Comparison of ENCODE assay signal across 20 cellular contexts in genomic region chr7:25859412-25859704, GRCh38.
DNase-seq lines count a peak whose midpoint lies in the region; ATAC-seq, FAIRE-seq and TF ChIP-seq lines count a peak whose summit lies in the region.
"Had no signal": no experiment of that assay in that cellular context is flagged by ENCODE, and none has a peak within 500 bp of the region (broad histone marks: within the 10 kb centered on the region; RNA-seq: fewer than 3 reads in every experiment).

No MANE protein-coding gene starts in this region.

- BruUV-seq in HepG2 (replicated peaks; lab: Mats Ljungman, UMichigan): no TSS peak

- no peaks in the 10 kb centered on the region for H3K79me2 ChIP-seq in HepG2 (ENCODE audit: insufficient read depth, low read length)

- no peaks in the 10 kb centered on the region for H3K9me3 Mint-ChIP-seq in T-helper 2 cell treated with Interferon-gamma antibody and Interleukin-4, amounts not matched to agents 5 μg/mL and 100 μg/mL, for 36 hours
- peaks cover 17% of the 10 kb centered on the region for H3K9me3 Mint-ChIP-seq in activated naive CD8-positive, alpha-beta T cell treated with anti-CD3 and anti-CD28 coated beads for 36 hours
- no peaks in the 10 kb centered on the region for H3K9me3 Mint-ChIP-seq in neural crest cell
- H3K9me3 Mint-ChIP-seq: endodermal cell had no signal

- H3K36me3 Mint-ChIP-seq in T-helper 2 cell treated with Interferon-gamma antibody and Interleukin-4, amounts not matched to agents 5 μg/mL and 100 μg/mL, for 36 hours (ENCODE audit: low read depth): peaks cover 7% of the 10 kb centered on the region
- peaks cover 13% of the 10 kb centered on the region for H3K36me3 Mint-ChIP-seq in activated naive CD8-positive, alpha-beta T cell treated with anti-CD3 and anti-CD28 coated beads for 36 hours
- peaks cover 2% of the 10 kb centered on the region for H3K36me3 Mint-ChIP-seq in neural crest cell (ENCODE audit: low read depth)

- no peak overlapping the region for H2AFZ ChIP-seq in HepG2 (ENCODE audit: low read length)

- no peaks in the 10 kb centered on the region for H4K20me1 ChIP-seq in HepG2 (ENCODE audit: insufficient read depth, low read length)

- TF ChIP-seq CTCF in neural crest cell (conservative IDR thresholded peaks at IDR 0.05) (no peak), HepG2 (CRISPR knock-in tag; IDR thresholded peaks at IDR 0.05) (no peak)

- peaks cover 41% of the 10 kb centered on the region for H3K4me1 Mint-ChIP-seq in T-helper 2 cell treated with Interferon-gamma antibody and Interleukin-4, amounts not matched to agents 5 μg/mL and 100 μg/mL, for 36 hours (ENCODE audit: low read depth)
- H3K4me1 Mint-ChIP-seq in activated naive CD8-positive, alpha-beta T cell treated with anti-CD3 and anti-CD28 coated beads for 36 hours: peaks cover 24% of the 10 kb centered on the region
- H3K4me1 Mint-ChIP-seq in neural crest cell: peaks cover 20% of the 10 kb centered on the region

- H3K4me1 ChIP-seq in HUES64 (ENCODE audit: insufficient read depth, low read length) (peaks cover 47% of the 10 kb centered on the region), HepG2 (ENCODE audit: insufficient read depth, low read length) (peaks cover 22% of the 10 kb centered on the region)
- H3K4me1 ChIP-seq: ascending aorta, BLaER1 had no signal

- TF ChIP-seq RAD21 in HepG2 (CRISPR knock-in tag; IDR thresholded peaks at IDR 0.05): no peak

- H3K4me3 ChIP-seq in HUES64 (ENCODE audit: low read length): peak overlapping the region; percentile 20; the same call in 1 of the 2 replicates
- H3K4me3 ChIP-seq in HepG2 (replicated peaks in 1 of 3; ENCODE audit: insufficient read depth in 1 of 3, low read depth in 2 of 3, low read length in 3 of 3): no peak overlapping the region
- H3K4me3 ChIP-seq: ascending aorta, BLaER1, heart right ventricle had no signal

- no peak for ATAC-seq in HepG2
- ATAC-seq: heart right ventricle; SK-N-SH treated with all-trans-retinoic acid at 6 μM for 48 hours; stimulated activated effector memory CD8-positive, alpha-beta T cell treated with anti-CD3 and anti-CD28 coated beads, Interleukin-12 subunit alpha, Interleukin-12 subunit beta, amount 100 ng/mL, for 72 hours had no signal

- no peak for FAIRE-seq in HepG2 (lab: Jason Lieb, UNC)
- FAIRE-seq: A204.1, keratinocyte had no signal

- H3K4me2 ChIP-seq in HepG2 (ENCODE audit: low read depth, low read length): no peak overlapping the region
- H3K4me2 ChIP-seq: BLaER1 had no signal

- H3K27me3 ChIP-seq in HUES64 (ENCODE audit: insufficient read depth, low read length): peaks cover 75% of the 10 kb centered on the region
- H3K27me3 ChIP-seq in HepG2 (ENCODE audit: control insufficient read depth in 1 of 2, insufficient read depth in 2 of 2, low read length in 2 of 2): peaks cover 3 to 74% of the 10 kb centered on the region in 2 experiments

- intact Hi-C loops in HepG2 (cut with micrococcal nuclease; ENCODE audit: unreplicated experiment): no loop called here

- CTCF ChIA-PET in HepG2 (lab: Yijun Ruan, JAX; ENCODE audit: low intra/inter-chr PET ratio, low total read pairs): no interaction called here

- POLR2A ChIA-PET in HepG2 (lab: Yijun Ruan, JAX): no interaction called here

- 68% methylated on average over 10 of the region's 11 CpGs for WGBS in HUES64
- WGBS in HepG2 (ENCODE audit: low lambda C conversion rate): 75% methylated on average over 11 of the region's 11 CpGs

- TF ChIP-seq EP300 in HepG2 (IDR thresholded peaks at IDR 0.05; ENCODE audit: low read depth in 2 of 2, low read length in 2 of 2): no peak
- no peak for TF ChIP-seq EP300 in HepG2 (CRISPR knock-in tag; IDR thresholded peaks at IDR 0.05; ENCODE audit: borderline replicate concordance)

- H3K9ac ChIP-seq in HUES64 (ENCODE audit: low read depth, low read length) (no peak overlapping the region), HepG2 (ENCODE audit: insufficient read depth, low read depth, low read length) (no peak overlapping the region)
- H3K9ac ChIP-seq: BLaER1 had no signal

- H3K27ac ChIP-seq in HUES64 (ENCODE audit: low read depth, low read length): no peak overlapping the region
- H3K27ac ChIP-seq in HepG2 (ENCODE audit: extremely low read length, insufficient read depth, low read length): no peak overlapping the region
- H3K27ac ChIP-seq: ascending aorta, BLaER1, heart right ventricle had no signal

- in situ Hi-C loops in HepG2 (cut with HindIII; ENCODE audit: extremely low pct_ligation_motif_present, low pct_unique_long_range_greater_than_20kb): loop anchor here (10.0 kb wide), 1 partner anchor 145 kb away; no protein-coding TSS in a partner anchor

- H3K27ac Mint-ChIP-seq in T-helper 2 cell treated with Interferon-gamma antibody and Interleukin-4, amounts not matched to agents 5 μg/mL and 100 μg/mL, for 36 hours: peak overlapping the region; percentile 84
- peak overlapping the region; percentile 25 for H3K27ac Mint-ChIP-seq in activated naive CD8-positive, alpha-beta T cell treated with anti-CD3 and anti-CD28 coated beads for 36 hours
- no peak overlapping the region for H3K27ac Mint-ChIP-seq in neural crest cell (ENCODE audit: unreplicated experiment)
- H3K27ac Mint-ChIP-seq: endodermal cell; stimulated activated effector memory CD8-positive, alpha-beta T cell treated with anti-CD3 and anti-CD28 coated beads, Interleukin-12 subunit alpha, Interleukin-12 subunit beta, amount 100 ng/mL, for 72 hours had no signal

- no peak for DNase-seq in T-helper 2 cell treated with Interferon-gamma antibody and Interleukin-4, amounts not matched to agents 5 μg/mL and 100 μg/mL, for 36 hours (ENCODE audit: low spot score)
- DNase-seq in T-helper 2 cell (no peak), neural crest cell (ENCODE audit: low read depth, low spot score) (no peak), HPDE6-E6E7 (ENCODE audit: extremely low spot score) (no peak), NCI-H2196 treated with DMSO at 0.1 percent for 48 hours (lab: John Stamatoyannopoulos, UW; ENCODE audit: unreplicated experiment) (no peak), HepG2 (ENCODE audit: low spot score) (no peak)
- no peak for DNase-seq in activated naive CD8-positive, alpha-beta T cell treated with anti-CD3 and anti-CD28 coated beads for 36 hours
- DNase-seq: heart right ventricle; NCI-H1694 treated with DMSO at 0.1 percent for 48 hours; NCI-H446 treated with DMSO at 0.1 percent for 48 hours; NK-92 treated with Interleukin-12 subunit alpha and Interleukin-12 subunit beta, amount 100 ng/mL, for 24 hours; trophoblast cell had no signal

- H3K27me3 Mint-ChIP-seq in T-helper 2 cell treated with Interferon-gamma antibody and Interleukin-4, amounts not matched to agents 5 μg/mL and 100 μg/mL, for 36 hours (ENCODE audit: low read depth): peaks cover 35% of the 10 kb centered on the region
- peaks cover under 1% of the 10 kb centered on the region for H3K27me3 Mint-ChIP-seq in activated naive CD8-positive, alpha-beta T cell treated with anti-CD3 and anti-CD28 coated beads for 36 hours
- H3K27me3 Mint-ChIP-seq in neural crest cell (ENCODE audit: low read depth): peaks cover 2% of the 10 kb centered on the region

- H3K9me3 ChIP-seq in HUES64 (ENCODE audit: insufficient read depth, low read depth, low read length) (no peaks in the 10 kb centered on the region), HepG2 (ENCODE audit: low read length) (no peaks in the 10 kb centered on the region)
- H3K9me3 ChIP-seq: heart right ventricle had no signal

- H3K36me3 ChIP-seq in HUES64 (ENCODE audit: insufficient read depth, low read length) (no peaks in the 10 kb centered on the region), HepG2 (replicated peaks in 1 of 2; ENCODE audit: control insufficient read depth in 1 of 2, insufficient read depth in 2 of 2, low read length in 2 of 2) (no peaks in the 10 kb centered on the region)
- H3K36me3 ChIP-seq: ascending aorta, BLaER1, heart right ventricle had no signal

- TF ChIP-seq POLR2A in HepG2 (IDR thresholded peaks at IDR 0.05; ENCODE audit: insufficient read depth in 1 of 2, low read depth in 2 of 2, low read length in 2 of 2): no peak

- H3K4me3 Mint-ChIP-seq in T-helper 2 cell treated with Interferon-gamma antibody and Interleukin-4, amounts not matched to agents 5 μg/mL and 100 μg/mL, for 36 hours: no peak overlapping the region
- H3K4me3 Mint-ChIP-seq in activated naive CD8-positive, alpha-beta T cell treated with anti-CD3 and anti-CD28 coated beads for 36 hours: no peak overlapping the region
- H3K4me3 Mint-ChIP-seq in neural crest cell: peak overlapping the region; percentile 71
- H3K4me3 Mint-ChIP-seq: endodermal cell; stimulated activated effector memory CD8-positive, alpha-beta T cell treated with anti-CD3 and anti-CD28 coated beads, Interleukin-12 subunit alpha, Interleukin-12 subunit beta, amount 100 ng/mL, for 72 hours had no signal

TF ChIP-seq in HepG2, 621 proteins besides CTCF, POLR2A, EP300 and RAD21 (continues in another document):
- TF ChIP-seq CSRNP1 (CRISPR knock-in tag; IDR thresholded peaks at IDR 0.05): no peak
